ENCODE assay signal across 8 cellular contexts in the genomic region with DNA sequence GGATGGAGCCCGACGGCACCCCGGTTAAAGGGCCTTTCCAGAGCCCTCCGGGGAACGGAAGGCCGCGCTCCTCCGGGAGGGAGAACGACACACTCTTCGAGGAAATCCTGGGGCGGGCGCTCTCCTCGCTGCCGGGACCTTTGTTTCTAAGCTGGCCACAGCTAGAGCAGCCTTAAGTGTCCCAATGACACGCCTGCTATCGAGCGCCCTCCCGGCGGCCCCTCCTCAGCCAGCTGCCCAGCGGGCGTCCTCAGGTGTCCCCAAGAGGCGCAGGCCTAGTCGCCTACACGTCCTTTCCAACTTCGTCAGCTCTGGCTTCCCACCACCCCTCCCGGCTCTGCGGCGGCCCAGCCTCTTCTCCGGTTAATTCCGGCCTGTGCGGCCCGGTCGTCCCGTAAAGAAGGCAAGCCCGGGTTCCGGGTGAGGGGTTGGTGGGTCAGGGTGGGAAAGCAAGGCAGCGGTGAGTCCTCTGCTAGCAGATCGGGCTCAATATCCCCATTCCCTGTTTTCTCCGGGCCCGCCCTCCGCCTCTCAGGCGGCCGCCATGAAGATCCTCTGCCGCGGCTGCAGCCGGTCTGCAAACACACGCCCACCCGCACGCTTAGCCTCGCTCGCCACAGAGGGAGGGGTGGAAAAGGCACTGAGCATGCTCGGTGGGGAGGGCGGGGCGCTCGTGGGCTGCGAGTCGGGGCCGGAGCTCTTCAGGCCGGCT. TPM values are rescaled to one million over a fixed set of nuclear protein-coding genes. Genes with fewer than 3 reads are reported as not detected.
DNase-seq lines count a peak whose midpoint lies in the region; ATAC-seq and TF ChIP-seq lines count a peak whose summit lies in the region.

No MANE protein-coding gene starts in this region.

- peaks cover 23% of the 10 kb centered on the region for H3K36me3 Mint-ChIP-seq in activated T-cell treated with anti-CD3 and anti-CD28 coated beads, Interleukin-2, amount 50 U/mL, for 24 hours (ENCODE audit: low read depth)

- no peaks in the 10 kb centered on the region for H4K20me1 ChIP-seq in OCI-LY1 (ENCODE audit: insufficient read depth, low read length)

- H3K79me2 ChIP-seq in OCI-LY1 (ENCODE audit: insufficient read depth, low read length) = peaks cover 37% of the 10 kb centered on the region

- no peaks in the 10 kb centered on the region for H3F3A ChIP-seq in OCI-LY1 (ENCODE audit: insufficient read depth, low read length)

- DNase-seq in DMS153 treated with DMSO at 0.1 percent for 48 hours (lab: John Stamatoyannopoulos, UW; ENCODE audit: unreplicated experiment) (peak; percentile 89), erythroblast (lab: John Stamatoyannopoulos, UW) (peak; percentile 95 to 96)
- DNase-seq in activated T-cell treated with anti-CD3 and anti-CD28 coated beads, Interleukin-2, amount 50 U/mL, for 24 hours = peak; percentile 94
- peak; percentile 95 for DNase-seq in stimulated activated CD8-positive, alpha-beta memory T cell treated with anti-CD3 and anti-CD28 coated beads, Interleukin-4, amount 100 ng/mL, for 48 hours

- peaks cover 15% of the 10 kb centered on the region for H3K4me1 ChIP-seq in HUES64 (ENCODE audit: insufficient read depth, low read length)
- peaks cover 23% of the 10 kb centered on the region for H3K4me1 ChIP-seq in OCI-LY1 (ENCODE audit: insufficient read depth, low read length, severe bottlenecking)
- H3K4me1 ChIP-seq in muscle layer of colon (ENCODE audit: insufficient read depth, low read length) = peaks cover 21% of the 10 kb centered on the region

- peak overlapping the region; percentile 46; the same call in 1 of the 2 replicates for H2AFZ ChIP-seq in OCI-LY1 (ENCODE audit: low read length)

- H3K4me2 ChIP-seq in OCI-LY1 (ENCODE audit: low read length) = peak overlapping the region; percentile 75

- H3K27ac Mint-ChIP-seq in activated T-cell treated with anti-CD3 and anti-CD28 coated beads, Interleukin-2, amount 50 U/mL, for 24 hours = peak overlapping the region; percentile 96

- H3K4me3 ChIP-seq in HUES64 (ENCODE audit: low read length) (peak overlapping the region; percentile 81), OCI-LY1 (ENCODE audit: low read depth, low read length, poor library complexity, severe bottlenecking) (peak overlapping the region; percentile 86), muscle layer of colon (ENCODE audit: low read depth in 1 of 2, low read length in 2 of 2) (peak overlapping the region; percentile 73 to 90)

- no peaks in the 10 kb centered on the region for H3K9me3 Mint-ChIP-seq in activated T-cell treated with anti-CD3 and anti-CD28 coated beads, Interleukin-2, amount 50 U/mL, for 24 hours

- peak; percentile 87 for TF ChIP-seq POLR2A in erythroblast (IDR thresholded peaks at IDR 0.05; ENCODE audit: low read length)

- peak overlapping the region; percentile 92 for H3K9ac ChIP-seq in HUES64 (ENCODE audit: low read depth, low read length)
- peak overlapping the region; percentile 89 for H3K9ac ChIP-seq in OCI-LY1 (ENCODE audit: low read length)
- peak overlapping the region; percentile 92 for H3K9ac ChIP-seq in muscle layer of colon (ENCODE audit: low read length)

- H3K27ac ChIP-seq in HUES64 (ENCODE audit: low read depth, low read length) (peak overlapping the region; percentile 95), OCI-LY1 (ENCODE audit: low read depth, low read length, poor library complexity, severe bottlenecking) (no peak overlapping the region), muscle layer of colon (ENCODE audit: low read depth, low read length) (peak overlapping the region; percentile 98)

- peaks cover 53% of the 10 kb centered on the region for H3K4me1 Mint-ChIP-seq in activated T-cell treated with anti-CD3 and anti-CD28 coated beads, Interleukin-2, amount 50 U/mL, for 24 hours (ENCODE audit: low read depth)

- ATAC-seq in GM21526 (IDR thresholded peaks at IDR 0.05; ENCODE audit: low FRiP score, unreplicated experiment) = peak; percentile 91

- H3K36me3 ChIP-seq in HUES64 (ENCODE audit: insufficient read depth, low read length) = no peaks in the 10 kb centered on the region
- no peaks in the 10 kb centered on the region for H3K36me3 ChIP-seq in OCI-LY1 (ENCODE audit: insufficient read depth, low read length)
- H3K36me3 ChIP-seq in muscle layer of colon (ENCODE audit: insufficient read depth, low read length) = no peaks in the 10 kb centered on the region

- no peaks in the 10 kb centered on the region for H3K9me2 ChIP-seq in OCI-LY1 (ENCODE audit: low read depth, low read length)

- TF ChIP-seq CTCF in OCI-LY1 (IDR thresholded peaks at IDR 0.05; ENCODE audit: low read length) = no peak

- H3K27me3 Mint-ChIP-seq in activated T-cell treated with anti-CD3 and anti-CD28 coated beads, Interleukin-2, amount 50 U/mL, for 24 hours = no peaks in the 10 kb centered on the region

- under 1% methylated on average over 59 of the region's 59 CpGs for WGBS in HUES64

- H3K9me3 ChIP-seq in HUES64 (ENCODE audit: insufficient read depth, low read depth, low read length) (no peaks in the 10 kb centered on the region), OCI-LY1 (ENCODE audit: low read length) (no peaks in the 10 kb centered on the region), muscle layer of colon (ENCODE audit: low read length) (no peaks in the 10 kb centered on the region)

- peak overlapping the region; percentile 92 for H3K4me3 Mint-ChIP-seq in activated T-cell treated with anti-CD3 and anti-CD28 coated beads, Interleukin-2, amount 50 U/mL, for 24 hours

- H3K27me3 ChIP-seq in HUES64 (ENCODE audit: insufficient read depth, low read length) (no peaks in the 10 kb centered on the region), OCI-LY1 (ENCODE audit: insufficient read depth, low read length) (no peaks in the 10 kb centered on the region), muscle layer of colon (ENCODE audit: control insufficient read depth in 1 of 2, insufficient read depth in 2 of 2, low read length in 2 of 2) (no peaks in the 10 kb centered on the region)

RNA-seq across cellular contexts. Expression of gene RAP1GDS1, which starts 0.4 kb away (rescaled TPM):
- 24.7 TPM for polyA plus RNA-seq in HUES64 (2013, experiment 1 of 2)
- polyA plus RNA-seq in HUES64 (2013, experiment 2 of 2) = 22.9 TPM
